9 cellular contexts compared by ENCODE assay signal in the genomic region with DNA sequence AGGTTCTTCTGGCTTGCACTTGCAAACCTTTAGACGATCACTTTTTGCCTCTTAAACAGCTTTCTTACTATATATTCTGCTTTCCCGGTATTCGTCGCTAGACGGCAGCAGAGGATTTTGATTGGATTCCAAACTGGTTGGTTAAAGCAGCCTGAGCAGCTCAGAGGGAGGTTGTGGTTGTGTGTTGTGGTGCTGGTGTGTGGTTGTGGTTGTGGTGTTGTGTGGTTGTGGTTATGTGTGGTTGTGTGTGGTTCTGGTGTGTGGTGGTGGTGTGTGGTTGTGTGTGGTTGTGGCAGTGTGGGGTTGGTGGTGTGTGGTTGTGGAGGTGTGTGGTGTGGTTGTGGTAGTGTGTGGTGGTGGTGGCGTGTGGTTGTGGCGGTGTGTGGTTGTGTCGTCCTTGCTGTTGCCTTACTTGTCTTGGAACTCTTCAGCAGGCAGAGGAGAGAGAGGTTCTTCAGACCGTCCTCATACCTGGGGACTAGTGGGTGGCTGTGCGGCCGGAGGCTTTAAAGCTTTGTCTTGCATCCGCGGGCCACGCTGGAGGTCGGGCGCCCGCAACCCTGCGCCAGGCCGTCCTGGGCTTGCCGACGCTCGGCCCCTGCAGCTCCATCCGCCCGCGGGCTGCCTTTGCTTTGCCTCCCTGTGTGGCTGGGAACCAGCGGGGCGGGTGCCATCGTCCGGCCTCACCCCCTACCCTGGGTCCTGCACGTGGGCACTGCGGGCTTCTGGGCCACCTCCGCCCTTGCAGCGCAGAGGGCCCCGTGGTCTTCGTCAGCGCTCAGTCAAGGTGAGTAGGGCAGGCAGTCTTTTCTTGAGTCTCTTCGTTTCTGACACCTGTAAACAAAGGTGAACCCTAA.
DNase-seq lines count a peak whose midpoint lies in the region; ATAC-seq and TF ChIP-seq lines count a peak whose summit lies in the region.
"Had no signal": no experiment of that assay in that cellular context is flagged by ENCODE, and none has a peak within 500 bp of the region (broad histone marks: within the 10 kb centered on the region; RNA-seq: fewer than 3 reads in every experiment).

No MANE protein-coding gene starts in this region.

- ATAC-seq in lung (ENCODE audit: insufficient read depth, low FRiP score) = no peak
- no peak for ATAC-seq in activated CD4-positive, CD25-positive, alpha-beta regulatory T cell treated with anti-CD3 and anti-CD28 coated beads, Interleukin-2, amount 50 U/mL, for 24 hours

- TF ChIP-seq CTCF in RWPE1 (conservative IDR thresholded peaks at IDR 0.05; ENCODE audit: low read depth) = peak; percentile 86
- TF ChIP-seq CTCF in lung (IDR thresholded peaks at IDR 0.05; ENCODE audit: control extremely low read depth, extremely low read depth) = peak; percentile 66
- peak; percentile 32 to 57 (median 50) for TF ChIP-seq CTCF in uterus (IDR thresholded peaks at IDR 0.05)

- TF ChIP-seq POLR2A in uterus (IDR thresholded peaks at IDR 0.05) = no peak

- H3K27me3 ChIP-seq in lung (ENCODE audit: control insufficient read depth, insufficient read depth) = no peaks in the 10 kb centered on the region
- no peaks in the 10 kb centered on the region for H3K27me3 ChIP-seq in uterus
- H3K27me3 ChIP-seq: BLaER1 treated with 17β-estradiol and CSF1 and Interleukin-3, amounts not matched to agents 10 nM and 100 nM had no signal

- H3K9me3 ChIP-seq in lung (ENCODE audit: control insufficient read depth in 2 of 2, insufficient read depth in 1 of 2, low read length in 1 of 2) (no peaks in the 10 kb centered on the region), uterus (no peaks in the 10 kb centered on the region)

- intact Hi-C loops in uterus (cut with DNase I; ENCODE audit: low total_unique reads) = loop anchor here (10.0 kb wide), 1 partner anchor 254 kb away; no protein-coding TSS in a partner anchor

- no peak overlapping the region for H3K27ac ChIP-seq in RWPE1
- no peak overlapping the region for H3K27ac ChIP-seq in lung (ENCODE audit: low read depth in 1 of 2, low read length in 1 of 2)
- no peak overlapping the region for H3K27ac ChIP-seq in uterus
- H3K27ac ChIP-seq: BLaER1 treated with 17β-estradiol and CSF1 and Interleukin-3, amounts not matched to agents 10 nM and 100 nM had no signal

- 75 to 79% methylated on average over 36 to 37 of the region's 37 CpGs for WGBS in lung, 2 donors

- DNase-seq in NCI-H146 (lab: John Stamatoyannopoulos, UW) (peak; percentile 21), NCI-H146 treated with DMSO at 0.1 percent for 48 hours (lab: John Stamatoyannopoulos, UW; ENCODE audit: unreplicated experiment) (no peak), LHCN-M2 (ENCODE audit: low read depth) (peak; percentile 73), RWPE1 (ENCODE audit: low spot score) (peak; percentile 44), dermis microvascular lymphatic vessel endothelial cell (ENCODE audit: low read depth in 2 of 2) (peak; percentile 50 to 54), lung (ENCODE audit: low spot score) (peak; percentile 57), uterus (peak; percentile 39 to 42)

- CTCF ChIA-PET in RWPE1 (lab: Yijun Ruan, JAX) = interaction anchor here (0.5 to 4.0 kb wide), 19 partner anchors 9 to 1787 kb away, joined by 3 to 35 read pairs (median 4); no protein-coding TSS in a partner anchor

- H3K4me3 ChIP-seq in lung (no peak overlapping the region), uterus (no peak overlapping the region)
- H3K4me3 ChIP-seq: BLaER1 treated with 17β-estradiol and CSF1 and Interleukin-3, amounts not matched to agents 10 nM and 100 nM had no signal

- POLR2A ChIA-PET in RWPE1 (lab: Yijun Ruan, JAX; ENCODE audit: low non-redundant PET) = no interaction called here

- H3K36me3 ChIP-seq in lung (ENCODE audit: control insufficient read depth in 2 of 2, insufficient read depth in 2 of 2, low read length in 2 of 2) = peaks cover 0 to 2% of the 10 kb centered on the region in 2 donors
- no peaks in the 10 kb centered on the region for H3K36me3 ChIP-seq in uterus
- H3K36me3 ChIP-seq: BLaER1 treated with 17β-estradiol and CSF1 and Interleukin-3, amounts not matched to agents 10 nM and 100 nM had no signal

- H3K4me1 ChIP-seq in lung (ENCODE audit: control insufficient read depth in 2 of 2, insufficient read depth in 2 of 2, low read length in 2 of 2) = peaks cover 0 to 1% of the 10 kb centered on the region in 2 donors
- H3K4me1 ChIP-seq in uterus = no peaks in the 10 kb centered on the region
- H3K4me1 ChIP-seq: BLaER1 treated with 17β-estradiol and CSF1 and Interleukin-3, amounts not matched to agents 10 nM and 100 nM had no signal
